1 cellular context compared by ENCODE assay signal in genomic region chr2:9555338-9556120, GRCh38.
TF ChIP-seq lines count a peak whose summit lies in the region.

Gene ADAM17 (minus strand): TSS chr2:9555830. CDS start chr2:9555605, 225 bp downstream.

TF ChIP-seq in K562, 482 proteins besides CTCF, POLR2A, EP300 and RAD21 (continued from another document and continues in another):
- TF ChIP-seq, protein P1, sequence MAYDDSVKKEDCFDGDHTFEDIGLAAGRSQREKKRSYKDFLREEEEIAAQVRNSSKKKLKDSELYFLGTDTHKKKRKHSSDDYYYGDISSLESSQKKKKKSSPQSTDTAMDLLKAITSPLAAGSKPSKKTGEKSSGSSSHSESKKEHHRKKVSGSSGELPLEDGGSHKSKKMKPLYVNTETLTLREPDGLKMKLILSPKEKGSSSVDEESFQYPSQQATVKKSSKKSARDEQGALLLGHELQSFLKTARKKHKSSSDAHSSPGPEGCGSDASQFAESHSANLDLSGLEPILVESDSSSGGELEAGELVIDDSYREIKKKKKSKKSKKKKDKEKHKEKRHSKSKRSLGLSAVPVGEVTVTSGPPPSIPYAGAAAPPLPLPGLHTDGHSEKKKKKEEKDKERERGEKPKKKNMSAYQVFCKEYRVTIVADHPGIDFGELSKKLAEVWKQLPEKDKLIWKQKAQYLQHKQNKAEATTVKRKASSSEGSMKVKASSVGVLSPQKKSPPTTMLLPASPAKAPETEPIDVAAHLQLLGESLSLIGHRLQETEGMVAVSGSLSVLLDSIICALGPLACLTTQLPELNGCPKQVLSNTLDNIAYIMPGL (CRISPR knock-in tag; IDR thresholded peaks at IDR 0.05): peak; percentile 28; the same call in 1 of the 2 replicates
- no peak for TF ChIP-seq KLF16 (IDR thresholded peaks at IDR 0.05)
- TF ChIP-seq SP1 (CRISPR knock-in tag; IDR thresholded peaks at IDR 0.05): peak; percentile 63
- TF ChIP-seq ZSCAN32 (CRISPR knock-in tag; IDR thresholded peaks at IDR 0.05): no peak; the same call in 1 of the 2 replicates
- TF ChIP-seq ZBTB40 (IDR thresholded peaks at IDR 0.05): peak; percentile 93
- TF ChIP-seq ZBTB40 (CRISPR knock-in tag; IDR thresholded peaks at IDR 0.05): no peak
- TF ChIP-seq NCOR1 (IDR thresholded peaks at IDR 0.05): peak; percentile 77
- TF ChIP-seq AFF4 (CRISPR knock-in tag; IDR thresholded peaks at IDR 0.05): peak; percentile 86; the same call in 1 of the 2 replicates
- TF ChIP-seq MXI1 (IDR thresholded peaks at IDR 0.05; ENCODE audit: low read depth, low read length): 0 out of 2 replicates have a peak, but pooled peaks have one; percentile 51
- TF ChIP-seq ZC3H4 (CRISPR knock-in tag; IDR thresholded peaks at IDR 0.05; ENCODE audit: borderline replicate concordance): no peak
- TF ChIP-seq GATAD2A (IDR thresholded peaks at IDR 0.05): peak; percentile 49
- peak; percentile 87 for TF ChIP-seq TAF1 (IDR thresholded peaks at IDR 0.05; ENCODE audit: control insufficient read depth, extremely low read depth, insufficient read depth, low read length, severe bottlenecking)
- TF ChIP-seq TCF7 (IDR thresholded peaks at IDR 0.05; ENCODE audit: borderline replicate concordance): 0 out of 2 replicates have a peak, but pooled peaks have one; percentile 54
- peak; percentile 82 for TF ChIP-seq TARDBP (IDR thresholded peaks at IDR 0.05)
- peak; percentile 76 for TF ChIP-seq PKNOX1 (IDR thresholded peaks at IDR 0.05)
- peak; percentile 29; the same call in 1 of the 2 replicates for TF ChIP-seq NR2C2 (CRISPR knock-in tag; IDR thresholded peaks at IDR 0.05)
- peak; percentile 37; the same call in 1 of the 2 replicates for TF ChIP-seq NR2C2 (tag; IDR thresholded peaks at IDR 0.05)
- TF ChIP-seq HDAC3 (IDR thresholded peaks at IDR 0.05; ENCODE audit: borderline replicate concordance, partially characterized antibody): peak; percentile 34
- peak; percentile 86 to 87 for TF ChIP-seq NRF1 (conservative IDR thresholded peaks at IDR 0.05 in 1 of 2, IDR thresholded peaks at IDR 0.05 in 1 of 2)
- peak; percentile 76 for TF ChIP-seq CTCFL (IDR thresholded peaks at IDR 0.05; ENCODE audit: borderline replicate concordance, insufficient read depth, low read depth, low read length, poor library complexity, severe bottlenecking)
- peak; percentile 84; the same call in 1 of the 2 replicates for TF ChIP-seq MTA3 (IDR thresholded peaks at IDR 0.05; ENCODE audit: borderline replicate concordance)
- TF ChIP-seq AFF1 (IDR thresholded peaks at IDR 0.05; ENCODE audit: low read depth in 1 of 2, partially characterized antibody in 2 of 2): peak; percentile 50 to 51
- TF ChIP-seq ZNF212 (CRISPR knock-in tag; IDR thresholded peaks at IDR 0.05): no peak
- no peak for TF ChIP-seq TAL1 (IDR thresholded peaks at IDR 0.05)
- TF ChIP-seq, protein P2, sequence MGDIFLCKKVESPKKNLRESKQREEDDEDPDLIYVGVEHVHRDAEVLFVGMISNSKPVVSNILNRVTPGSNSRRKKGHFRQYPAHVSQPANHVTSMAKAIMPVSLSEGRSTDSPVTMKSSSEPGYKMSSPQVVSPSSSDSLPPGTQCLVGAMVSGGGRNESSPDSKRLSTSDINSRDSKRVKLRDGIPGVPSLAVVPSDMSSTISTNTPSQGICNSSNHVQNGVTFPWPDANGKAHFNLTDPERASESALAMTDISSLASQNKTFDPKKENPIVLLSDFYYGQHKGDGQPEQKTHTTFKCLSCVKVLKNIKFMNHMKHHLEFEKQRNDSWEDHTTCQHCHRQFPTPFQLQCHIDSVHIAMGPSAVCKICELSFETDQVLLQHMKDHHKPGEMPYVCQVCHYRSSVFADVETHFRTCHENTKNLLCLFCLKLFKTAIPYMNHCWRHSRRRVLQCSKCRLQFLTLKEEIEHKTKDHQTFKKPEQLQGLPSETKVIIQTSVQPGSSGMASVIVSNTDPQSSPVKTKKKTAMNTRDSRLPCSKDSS (IDR thresholded peaks at IDR 0.05; ENCODE audit: low read depth, partially characterized antibody): no peak
- TF ChIP-seq YY1 (IDR thresholded peaks at IDR 0.05; ENCODE audit: borderline replicate concordance in 1 of 3, control insufficient read depth in 1 of 3, extremely low read depth in 1 of 3, insufficient read depth in 3 of 3, insufficient read length in 1 of 3, insufficient replicate concordance in 2 of 3, low read depth in 1 of 3, low read length in 2 of 3): peak in 2 of 3 experiments; percentile 70 to 73
- TF ChIP-seq RBFOX2 (IDR thresholded peaks at IDR 0.05; ENCODE audit: low read depth, low read length): peak; percentile 98
- TF ChIP-seq CCNT2 (IDR thresholded peaks at IDR 0.05; ENCODE audit: borderline replicate concordance, extremely low read depth, insufficient read length, low read depth, low read length): peak; percentile 97
- TF ChIP-seq ARID1B (IDR thresholded peaks at IDR 0.05): peak; percentile 8
- TF ChIP-seq MEIS2 (IDR thresholded peaks at IDR 0.05; ENCODE audit: partially characterized antibody): peak; percentile 55
